In genomic region chr19:15448014-15448777, GRCh38 we compare ENCODE assay signal across 12 cellular contexts. TPM values are rescaled to one million over a fixed set of nuclear protein-coding genes. Genes with fewer than 3 reads are reported as not detected.
DNase-seq lines count a peak whose midpoint lies in the region; ATAC-seq lines count a peak whose summit lies in the region.
"Had no signal": no experiment of that assay in that cellular context is flagged by ENCODE, and none has a peak within 500 bp of the region (broad histone marks: within the 10 kb centered on the region; RNA-seq: fewer than 3 reads in every experiment).

No MANE protein-coding gene starts in this region.

- H3K4me3 Mint-ChIP-seq in activated naive CD4-positive, alpha-beta T cell treated with anti-CD3 and anti-CD28 coated beads, Interleukin-2, amount 10 ng/mL, durations not matched to agents 7 days and 5 days: peak overlapping the region; percentile 65
- H3K4me3 Mint-ChIP-seq in activated CD4-positive, alpha-beta memory T cell treated with anti-CD3 and anti-CD28 coated beads for 36 hours: peak overlapping the region; percentile 52
- peak overlapping the region; percentile 42 for H3K4me3 Mint-ChIP-seq in stimulated activated effector memory CD8-positive, alpha-beta T cell treated with anti-CD3 and anti-CD28 coated beads, Interleukin-12 subunit alpha, Interleukin-12 subunit beta, amount 100 ng/mL, for 72 hours

- no CpG with 5 or more reads among the region's 19 CpGs for WGBS in iPS DF 6.9 (ENCODE audit: insufficient coverage, insufficient read length)

- H3K27me3 ChIP-seq in iPS DF 6.9 (ENCODE audit: control insufficient read depth, insufficient read depth, low read length) (no peaks in the 10 kb centered on the region), SJCRH30 (no peaks in the 10 kb centered on the region)
- H3K27me3 ChIP-seq: testis had no signal

- peaks cover 31% of the 10 kb centered on the region for H3K36me3 Mint-ChIP-seq in activated naive CD4-positive, alpha-beta T cell treated with anti-CD3 and anti-CD28 coated beads, Interleukin-2, amount 10 ng/mL, durations not matched to agents 7 days and 5 days
- H3K36me3 Mint-ChIP-seq in activated CD4-positive, alpha-beta memory T cell treated with anti-CD3 and anti-CD28 coated beads for 36 hours: peaks cover 20% of the 10 kb centered on the region
- H3K36me3 Mint-ChIP-seq in stimulated activated effector memory CD8-positive, alpha-beta T cell treated with anti-CD3 and anti-CD28 coated beads, Interleukin-12 subunit alpha, Interleukin-12 subunit beta, amount 100 ng/mL, for 72 hours: peaks cover 52% of the 10 kb centered on the region

- H3K4me3 ChIP-seq in iPS DF 6.9 (ENCODE audit: low read length) (peak overlapping the region; percentile 36; the same call in 1 of the 2 replicates), SJCRH30 (no peak overlapping the region)

- H3K4me1 ChIP-seq in iPS DF 6.9 (ENCODE audit: control insufficient read depth, insufficient read depth, low read length) (peaks cover 5% of the 10 kb centered on the region), SJCRH30 (peaks cover 9% of the 10 kb centered on the region)

- H3K27ac ChIP-seq in iPS DF 6.9 (ENCODE audit: low read length): no peak overlapping the region
- H3K27ac ChIP-seq in SJCRH30: no peak overlapping the region

- intact Hi-C loops in activated CD4-positive, alpha-beta memory T cell treated with anti-CD3 and anti-CD28 coated beads for 36 hours (cut with micrococcal nuclease): loop anchor here (2.0 kb wide), 1 partner anchor 15 kb away; no protein-coding TSS in a partner anchor

- ATAC-seq in stimulated activated effector memory CD8-positive, alpha-beta T cell treated with anti-CD3 and anti-CD28 coated beads, Interleukin-12 subunit alpha, Interleukin-12 subunit beta, amount 100 ng/mL, for 72 hours: no peak
- ATAC-seq in HG02678 (IDR thresholded peaks at IDR 0.05; ENCODE audit: unreplicated experiment) (no peak), GM18867 (IDR thresholded peaks at IDR 0.05; ENCODE audit: unreplicated experiment) (no peak)

- peaks cover 21% of the 10 kb centered on the region for H3K4me1 Mint-ChIP-seq in activated naive CD4-positive, alpha-beta T cell treated with anti-CD3 and anti-CD28 coated beads, Interleukin-2, amount 10 ng/mL, durations not matched to agents 7 days and 5 days
- H3K4me1 Mint-ChIP-seq in activated CD4-positive, alpha-beta memory T cell treated with anti-CD3 and anti-CD28 coated beads for 36 hours (ENCODE audit: low read depth): peaks cover 14% of the 10 kb centered on the region
- peaks cover 38% of the 10 kb centered on the region for H3K4me1 Mint-ChIP-seq in stimulated activated effector memory CD8-positive, alpha-beta T cell treated with anti-CD3 and anti-CD28 coated beads, Interleukin-12 subunit alpha, Interleukin-12 subunit beta, amount 100 ng/mL, for 72 hours

- no peaks in the 10 kb centered on the region for H3K9me3 Mint-ChIP-seq in activated naive CD4-positive, alpha-beta T cell treated with anti-CD3 and anti-CD28 coated beads, Interleukin-2, amount 10 ng/mL, durations not matched to agents 7 days and 5 days
- H3K9me3 Mint-ChIP-seq in activated CD4-positive, alpha-beta memory T cell treated with anti-CD3 and anti-CD28 coated beads for 36 hours: no peaks in the 10 kb centered on the region
- no peaks in the 10 kb centered on the region for H3K9me3 Mint-ChIP-seq in stimulated activated effector memory CD8-positive, alpha-beta T cell treated with anti-CD3 and anti-CD28 coated beads, Interleukin-12 subunit alpha, Interleukin-12 subunit beta, amount 100 ng/mL, for 72 hours

- no peaks in the 10 kb centered on the region for H3K27me3 Mint-ChIP-seq in activated naive CD4-positive, alpha-beta T cell treated with anti-CD3 and anti-CD28 coated beads, Interleukin-2, amount 10 ng/mL, durations not matched to agents 7 days and 5 days
- H3K27me3 Mint-ChIP-seq in activated CD4-positive, alpha-beta memory T cell treated with anti-CD3 and anti-CD28 coated beads for 36 hours: no peaks in the 10 kb centered on the region

- POLR2A ChIA-PET in activated CD4-positive, alpha-beta memory T cell treated with anti-CD3 and anti-CD28 coated beads for 36 hours (lab: Charles Lee): interaction anchor here (1.0 kb wide), 2 partner anchors 19 to 69 kb away, joined by 3 read pairs; no protein-coding TSS in a partner anchor

- no peak for DNase-seq in activated naive CD4-positive, alpha-beta T cell treated with anti-CD3 and anti-CD28 coated beads, Interleukin-2, amount 10 ng/mL, durations not matched to agents 7 days and 5 days
- no peak for DNase-seq in activated naive CD4-positive, alpha-beta T cell treated with anti-CD3 and anti-CD28 coated beads, Interleukin-2, amount 50 U/mL, for 16 hours
- no peak for DNase-seq in activated CD4-positive, alpha-beta memory T cell treated with anti-CD3 and anti-CD28 coated beads for 36 hours
- DNase-seq in iPS DF 6.9 (ENCODE audit: low read depth, low spot score): no peak
- no peak for DNase-seq in stimulated activated effector memory CD8-positive, alpha-beta T cell treated with anti-CD3 and anti-CD28 coated beads, Interleukin-12 subunit alpha, Interleukin-12 subunit beta, amount 100 ng/mL, for 72 hours (ENCODE audit: low spot score in 2 of 2)
- DNase-seq in SJCRH30: no peak
- DNase-seq: esophagus squamous epithelium, NCI-H1436, testis had no signal

- H3K27ac Mint-ChIP-seq in activated naive CD4-positive, alpha-beta T cell treated with anti-CD3 and anti-CD28 coated beads, Interleukin-2, amount 10 ng/mL, durations not matched to agents 7 days and 5 days: peak overlapping the region; percentile 77
- H3K27ac Mint-ChIP-seq in activated CD4-positive, alpha-beta memory T cell treated with anti-CD3 and anti-CD28 coated beads for 36 hours: peak overlapping the region; percentile 29
- peak overlapping the region; percentile 58 for H3K27ac Mint-ChIP-seq in stimulated activated effector memory CD8-positive, alpha-beta T cell treated with anti-CD3 and anti-CD28 coated beads, Interleukin-12 subunit alpha, Interleukin-12 subunit beta, amount 100 ng/mL, for 72 hours

- CTCF ChIA-PET in activated naive CD4-positive, alpha-beta T cell treated with anti-CD3 and anti-CD28 coated beads, Interleukin-2, amount 10 ng/mL, durations not matched to agents 7 days and 5 days (lab: Charles Lee): interaction anchor here (1.3 kb wide), 1 partner anchor 29 kb away, joined by 4 read pairs; no protein-coding TSS in a partner anchor
- CTCF ChIA-PET in activated CD4-positive, alpha-beta memory T cell treated with anti-CD3 and anti-CD28 coated beads for 36 hours (lab: Charles Lee): interaction anchor here (1.9 kb wide), 1 partner anchor 29 kb away, joined by 8 read pairs; the partner anchor contains the start of gene AKAP8L

- no peaks in the 10 kb centered on the region for H3K36me3 ChIP-seq in iPS DF 6.9 (ENCODE audit: control insufficient read depth, insufficient read depth, low read length)
- no peaks in the 10 kb centered on the region for H3K36me3 ChIP-seq in SJCRH30
- H3K36me3 ChIP-seq: esophagus squamous epithelium had no signal

- H3K9me3 ChIP-seq in iPS DF 6.9 (ENCODE audit: control insufficient read depth, insufficient read depth, low read length) (no peaks in the 10 kb centered on the region), SJCRH30 (replicated peaks) (no peaks in the 10 kb centered on the region)
- H3K9me3 ChIP-seq: esophagus squamous epithelium, testis had no signal

RNA-seq across cellular contexts. Expression of gene WIZ, which starts 1.6 kb away (rescaled TPM):
- total RNA-seq in activated CD4-positive, alpha-beta memory T cell treated with anti-CD3 and anti-CD28 coated beads for 36 hours: 10 to 100 TPM; 18.2 to 21.4 TPM
- total RNA-seq in SJCRH30 (2014; rRNA removed; shearing (Covaris generic)): 23.0 and 23.8 TPM in 2 replicates

RNA-seq across cellular contexts. Expression of gene RASAL3, which starts 16.1 kb away (rescaled TPM):
- total RNA-seq in activated CD4-positive, alpha-beta memory T cell treated with anti-CD3 and anti-CD28 coated beads for 36 hours: 100 to 1,000 TPM; 125 to 130 TPM
- total RNA-seq in SJCRH30 (2014; rRNA removed; shearing (Covaris generic)): 0.12 TPM in 1 of 2 replicates, not detected in the other
- total RNA-seq: SK-MEL-5 had no signal

RNA-seq across cellular contexts. Expression of gene AKAP8L, which starts 29.4 kb away (rescaled TPM):
- total RNA-seq in activated CD4-positive, alpha-beta memory T cell treated with anti-CD3 and anti-CD28 coated beads for 36 hours: 100 to 1,000 TPM in 1 of 2 experiments, 10 to 100 TPM in 1; 94.2 to 100 TPM
- 86.0 and 111 TPM in 2 replicates for total RNA-seq in SJCRH30 (2014; rRNA removed; shearing (Covaris generic))

RNA-seq across cellular contexts. Expression of gene PGLYRP2, which starts 31.1 kb away (rescaled TPM):
- under 1 TPM in 1 of 2 experiments, not detected in 1; 0.24 TPM for total RNA-seq in activated CD4-positive, alpha-beta memory T cell treated with anti-CD3 and anti-CD28 coated beads for 36 hours
- total RNA-seq in SJCRH30 (2014; rRNA removed; shearing (Covaris generic)): not detected in 2 replicates
- total RNA-seq: esophagus squamous epithelium, SK-MEL-5 had no signal

Comparison
In these comparisons a context has a peak if more than half of its experiments do, and no peak if none do; other contexts are left out.
1. RNA of gene RASAL3, which starts 16.1 kb away (total RNA-seq): 125 to 130 TPM in activated CD4-positive, alpha-beta memory T cell treated with anti-CD3 and anti-CD28 coated beads for 36 hours; 0.12 TPM in SJCRH30; every median in the first group is over 100 times any median in the second.
2. Peak in every context shown above with its lines, with median percentiles within 50 percentile points of each other: H3K27ac Mint-ChIP-seq and H3K4me3 Mint-ChIP-seq.